18 cellular contexts compared by ENCODE assay signal in genomic region chr17:72890711-72891110, GRCh38.
DNase-seq lines count a peak whose midpoint lies in the region; ATAC-seq, FAIRE-seq and TF ChIP-seq lines count a peak whose summit lies in the region.
"Had no signal": no experiment of that assay in that cellular context is flagged by ENCODE, and none has a peak within 500 bp of the region (broad histone marks: within the 10 kb centered on the region; RNA-seq: fewer than 3 reads in every experiment).

No MANE protein-coding gene starts in this region.

- FAIRE-seq in K562 (lab: Jason Lieb, UNC), result peak; percentile 46
- FAIRE-seq: frontal cortex, GM19239 had no signal

- H3K4me3 Mint-ChIP-seq in activated CD4-positive, alpha-beta T cell treated with anti-CD3 and anti-CD28 coated beads, Interleukin-2, amount 10 ng/mL, durations not matched to agents 24 days and 14 days, result no peak overlapping the region
- no peak overlapping the region for H3K4me3 Mint-ChIP-seq in osteocyte (ENCODE audit: unreplicated experiment)
- H3K4me3 Mint-ChIP-seq: activated CD4-positive, alpha-beta memory T cell treated with anti-CD3 and anti-CD28 coated beads for 36 hours; nephron had no signal

- H3K9me1 ChIP-seq in IMR-90 (ENCODE audit: insufficient read depth, low read length) (peaks cover 2% of the 10 kb centered on the region; the same call in 1 of the 2 replicates), K562 (ENCODE audit: control insufficient read depth, insufficient read depth, low read length) (no peaks in the 10 kb centered on the region)

- H3K4ac ChIP-seq in IMR-90 (ENCODE audit: low read depth, low read length), result no peak overlapping the region

- H3K4me1 ChIP-seq in IMR-90 (ENCODE audit: control insufficient read depth, insufficient read depth, low read length) (no peaks in the 10 kb centered on the region), K562 (replicated peaks in 1 of 2; ENCODE audit: control insufficient read depth in 2 of 2, insufficient read depth in 2 of 2, low read length in 2 of 2) (peaks cover 0 to 13% of the 10 kb centered on the region in 2 experiments; a peak in 3 of 5 replicates)
- H3K4me1 ChIP-seq: SJCRH30 had no signal

- WGBS in IMR-90 (ENCODE audit: extremely low coverage in 2 of 2, insufficient read length in 1 of 2), 2 experiments, result no CpG with 5 or more reads among the region's 2 CpGs
- 4% methylated on average over 2 of the region's 2 CpGs for WGBS in K562 (ENCODE audit: insufficient coverage, low coverage, missing lambda C conversion rate)

- BruUV-seq in IMR-90 (replicated peaks; lab: Mats Ljungman, UMichigan), result no TSS peak
- BruUV-seq in K562 (replicated peaks; lab: Mats Ljungman, UMichigan), result no TSS peak

- no peak overlapping the region for H4K8ac ChIP-seq in IMR-90 (ENCODE audit: low read depth in 2 of 2, low read length in 2 of 2)

- H3K9me3 ChIP-seq in IMR-90 (ENCODE audit: control insufficient read depth, insufficient read depth, low read length), result no peaks in the 10 kb centered on the region
- H3K9me3 ChIP-seq in K562 (replicated peaks; ENCODE audit: control insufficient read depth, insufficient read depth, low read depth, low read length), result no peaks in the 10 kb centered on the region
- H3K9me3 ChIP-seq: SJCRH30 had no signal

- H3K4me2 ChIP-seq in IMR-90 (ENCODE audit: low read depth, low read length) (no peak overlapping the region), K562 (ENCODE audit: insufficient read depth, low read length) (no peak overlapping the region)

- H3K27me3 ChIP-seq in IMR-90 (ENCODE audit: control insufficient read depth, insufficient read depth, low read length) (no peaks in the 10 kb centered on the region), K562 (ENCODE audit: control insufficient read depth in 2 of 2, insufficient read depth in 2 of 2, low read length in 2 of 2) (no peaks in the 10 kb centered on the region)
- H3K27me3 ChIP-seq: SJCRH30 had no signal

- TF ChIP-seq CTCF in IMR-90 (conservative IDR thresholded peaks at IDR 0.05; ENCODE audit: low read depth, low read length) (no peak), K562 (IDR thresholded peaks at IDR 0.05 in 2 of 3, conservative IDR thresholded peaks at IDR 0.05 in 1 of 3; ENCODE audit: insufficient read depth in 2 of 3, low read depth in 1 of 3, low read length in 3 of 3) (no peak), osteocyte (IDR thresholded peaks at IDR 0.05) (no peak)

- no peak overlapping the region for H3K18ac ChIP-seq in IMR-90 (ENCODE audit: low read depth, low read length)

- no peak for TF ChIP-seq RAD21 in IMR-90 (IDR thresholded peaks at IDR 0.05; ENCODE audit: low read length)
- no peak for TF ChIP-seq RAD21 in K562 (CRISPR knock-in tag; conservative IDR thresholded peaks at IDR 0.05 in 1 of 2, IDR thresholded peaks at IDR 0.05 in 1 of 2)

- H3K9ac ChIP-seq in IMR-90 (ENCODE audit: low read depth, low read length) (no peak overlapping the region), K562 (ENCODE audit: insufficient read depth in 1 of 2, low read depth in 2 of 2, low read length in 2 of 2) (no peak overlapping the region)

- H2BK120ac ChIP-seq in IMR-90 (ENCODE audit: low read depth, low read length), result no peak overlapping the region

- H3K36me3 ChIP-seq in IMR-90 (ENCODE audit: control insufficient read depth, insufficient read depth, low read length), result no peaks in the 10 kb centered on the region
- no peaks in the 10 kb centered on the region for H3K36me3 ChIP-seq in K562 (ENCODE audit: control insufficient read depth, insufficient read depth, low read length)
- H3K36me3 ChIP-seq: SJCRH30 had no signal

- no peak overlapping the region for H3K14ac ChIP-seq in IMR-90 (replicated peaks; ENCODE audit: low read depth, low read length)

- TF ChIP-seq POLR2A in IMR-90 (IDR thresholded peaks at IDR 0.05; ENCODE audit: low read depth, low read length), result no peak
- TF ChIP-seq POLR2A in K562 (conservative IDR thresholded peaks at IDR 0.05), result no peak

- POLR2A ChIA-PET in IMR-90 (lab: Charles Lee; ENCODE audit: unreplicated experiment) (interaction anchor here (0.7 kb wide), 1 partner anchor 287 kb away, joined by 3 read pairs; no protein-coding TSS in a partner anchor), K562 (lab: Yijun Ruan, JAX) (interaction anchor here (0.7 kb wide), 1 partner anchor 202 kb away, joined by 3 read pairs; the partner anchor contains the start of gene SLC39A11)

- H3K36me3 Mint-ChIP-seq in activated CD4-positive, alpha-beta T cell treated with anti-CD3 and anti-CD28 coated beads, Interleukin-2, amount 10 ng/mL, durations not matched to agents 24 days and 14 days (ENCODE audit: low read depth), result peaks cover 13% of the 10 kb centered on the region
- peaks cover 13% of the 10 kb centered on the region for H3K36me3 Mint-ChIP-seq in osteocyte (ENCODE audit: unreplicated experiment)

- H3K79me1 ChIP-seq in IMR-90 (ENCODE audit: low read depth in 1 of 2, low read length in 2 of 2), result no peaks in the 10 kb centered on the region

- H3K79me2 ChIP-seq in K562 (ENCODE audit: control insufficient read depth, insufficient read depth, low read length), result no peaks in the 10 kb centered on the region

- no peak overlapping the region for H3K56ac ChIP-seq in IMR-90 (ENCODE audit: extremely low read depth, insufficient read depth, low read length)

- peak overlapping the region; percentile 81 for H3K27ac Mint-ChIP-seq in activated CD4-positive, alpha-beta T cell treated with anti-CD3 and anti-CD28 coated beads, Interleukin-2, amount 10 ng/mL, durations not matched to agents 24 days and 14 days
- H3K27ac Mint-ChIP-seq in osteocyte (ENCODE audit: unreplicated experiment), result peak overlapping the region; percentile 56
- H3K27ac Mint-ChIP-seq: activated CD4-positive, alpha-beta memory T cell treated with anti-CD3 and anti-CD28 coated beads for 36 hours; nephron had no signal

- H4K91ac ChIP-seq in IMR-90 (ENCODE audit: insufficient read depth, low read depth, low read length), result no peak overlapping the region

- intact Hi-C loops in activated CD4-positive, alpha-beta T cell treated with anti-CD3 and anti-CD28 coated beads, Interleukin-2, amount 10 ng/mL, durations not matched to agents 24 days and 14 days (cut with micrococcal nuclease), result no loop called here
- intact Hi-C loops in IMR-90 (cut with micrococcal nuclease), result no loop called here
- intact Hi-C loops in K562 (cut with micrococcal nuclease), result no loop called here

- peaks cover 23% of the 10 kb centered on the region for H3K9me3 Mint-ChIP-seq in activated CD4-positive, alpha-beta T cell treated with anti-CD3 and anti-CD28 coated beads, Interleukin-2, amount 10 ng/mL, durations not matched to agents 24 days and 14 days
- H3K9me3 Mint-ChIP-seq in osteocyte (ENCODE audit: unreplicated experiment), result no peaks in the 10 kb centered on the region
- H3K9me3 Mint-ChIP-seq: activated CD4-positive, alpha-beta memory T cell treated with anti-CD3 and anti-CD28 coated beads for 36 hours; nephron had no signal

- no peak overlapping the region for H3K4me3 ChIP-seq in IMR-90 (ENCODE audit: insufficient read depth, low read depth, low read length)
- no peak overlapping the region for H3K4me3 ChIP-seq in K562
- H3K4me3 ChIP-seq: SJCRH30 had no signal

- ATAC-seq in IMR-90 (ENCODE audit: low read depth) (no peak; the same call in 1 of the 2 replicates), K562 (peak; percentile 65), HG02571 (IDR thresholded peaks at IDR 0.05; ENCODE audit: unreplicated experiment) (no peak), HG03457 (IDR thresholded peaks at IDR 0.05; ENCODE audit: unreplicated experiment) (no peak), GM18519 (IDR thresholded peaks at IDR 0.05; ENCODE audit: low FRiP score, unreplicated experiment) (no peak)

- in situ Hi-C loops in IMR-90 (cut with MboI; ENCODE audit: low sequenced_read_pairs) (no loop called here), K562 (cut with MboI) (no loop called here)

- dilution Hi-C loops in IMR-90 (cut with HindIII; ENCODE audit: low sequenced_read_pairs, unreplicated experiment), result no loop called here

- no peak overlapping the region for H2AK5ac ChIP-seq in IMR-90 (ENCODE audit: low read depth, low read length)

- peaks cover 18% of the 10 kb centered on the region for H3K4me1 Mint-ChIP-seq in activated CD4-positive, alpha-beta T cell treated with anti-CD3 and anti-CD28 coated beads, Interleukin-2, amount 10 ng/mL, durations not matched to agents 24 days and 14 days
- H3K4me1 Mint-ChIP-seq in osteocyte (ENCODE audit: unreplicated experiment), result peaks cover 34% of the 10 kb centered on the region
- H3K4me1 Mint-ChIP-seq: nephron had no signal

- no peak overlapping the region for H2BK15ac ChIP-seq in IMR-90 (ENCODE audit: low read depth, low read length)

- no peak overlapping the region for H3K23ac ChIP-seq in IMR-90 (ENCODE audit: low read depth, low read length)

- CTCF ChIA-PET in IMR-90 (lab: Yijun Ruan, JAX) (no interaction called here), K562 (lab: Yijun Ruan, JAX; ENCODE audit: low intra/inter-chr PET ratio) (no interaction called here)

- H4K20me1 ChIP-seq in IMR-90 (ENCODE audit: insufficient read depth, low read length) (no peaks in the 10 kb centered on the region), K562 (replicated peaks; ENCODE audit: control insufficient read depth, insufficient read depth, low read length) (no peaks in the 10 kb centered on the region)

- no peak overlapping the region for H2BK5ac ChIP-seq in IMR-90 (ENCODE audit: low read depth, low read length, poor library complexity, severe bottlenecking)

- H3K27me3 Mint-ChIP-seq in activated CD4-positive, alpha-beta T cell treated with anti-CD3 and anti-CD28 coated beads, Interleukin-2, amount 10 ng/mL, durations not matched to agents 24 days and 14 days, result no peaks in the 10 kb centered on the region
- H3K27me3 Mint-ChIP-seq in osteocyte (ENCODE audit: unreplicated experiment), result no peaks in the 10 kb centered on the region
- H3K27me3 Mint-ChIP-seq: activated CD4-positive, alpha-beta memory T cell treated with anti-CD3 and anti-CD28 coated beads for 36 hours had no signal

- H2AFZ ChIP-seq in IMR-90 (replicated peaks; ENCODE audit: low read length, poor library complexity) (no peak overlapping the region), K562 (ENCODE audit: low read depth, low read length) (no peak overlapping the region)

- no peak overlapping the region for H2AK9ac ChIP-seq in IMR-90 (replicated peaks; ENCODE audit: low read depth, low read length, poor library complexity)

- DNase-seq in activated CD4-positive, alpha-beta T cell treated with anti-CD3 and anti-CD28 coated beads, Interleukin-2, amount 10 ng/mL, durations not matched to agents 24 days and 14 days, result no peak
- no peak for DNase-seq in activated CD4-positive, alpha-beta T cell treated with anti-CD3 and anti-CD28 coated beads, Interleukin-2, amount 50 U/mL, for 1 hour
- DNase-seq in IMR-90 (peak; percentile 23), K562 (ENCODE audit: extremely low read depth in 1 of 4, low spot score in 3 of 4) (peak; percentile 39 to 64 (median 43)), osteocyte (ENCODE audit: extremely low spot score, unreplicated experiment) (no peak)
- DNase-seq: activated CD4-positive, alpha-beta memory T cell treated with anti-CD3 and anti-CD28 coated beads for 36 hours; activated effector memory CD4-positive, alpha-beta T cell treated with Interleukin-2 at 50 U/mL for 16 hours; GDM1; mammary epithelial cell; NCI-H1105 treated with DMSO at 0.1 percent for 48 hours; SJCRH30; T1000 had no signal

- H2BK20ac ChIP-seq in IMR-90 (ENCODE audit: low read depth, low read length), result no peak overlapping the region

- H4K5ac ChIP-seq in IMR-90 (ENCODE audit: low read depth, low read length), result no peak overlapping the region

- no peak overlapping the region for H3K27ac ChIP-seq in IMR-90 (ENCODE audit: insufficient read depth, low read length)
- peak overlapping the region; percentile 51; the same call in 1 of the 3 replicates for H3K27ac ChIP-seq in K562 (ENCODE audit: extremely low read depth, low read depth, low read length)
- H3K27ac ChIP-seq: SJCRH30 had no signal

- TF ChIP-seq EP300 in K562 (IDR thresholded peaks at IDR 0.05; ENCODE audit: low read length), result no peak

Comparison
In these comparisons a context has a peak if more than half of its experiments do, and no peak if none do; other contexts are left out.
1. DNase-seq: peak in IMR-90 (single experiment) and K562 (4 of 4); none in activated CD4-positive, alpha-beta T cell treated with anti-CD3 and anti-CD28 coated beads, Interleukin-2, amount 10 ng/mL, durations not matched to agents 24 days and 14 days (single experiment), activated CD4-positive, alpha-beta T cell treated with anti-CD3 and anti-CD28 coated beads, Interleukin-2, amount 50 U/mL, for 1 hour (single experiment) and osteocyte (single experiment).